21 cellular contexts compared by ENCODE assay signal in genomic region chr2:133959066-133959465, GRCh38.
"Had no signal": no experiment of that assay in that cellular context is flagged by ENCODE, and none has a peak within 500 bp of the region (broad histone marks: within the 10 kb centered on the region; RNA-seq: fewer than 3 reads in every experiment).

No MANE protein-coding gene starts in this region.

- H3K36me3 ChIP-seq: cardiac muscle cell, esophagus squamous epithelium, heart left ventricle, neutrophil, ovary, transverse colon had no signal

- H3K4me1 ChIP-seq: body of pancreas, esophagus squamous epithelium, transverse colon had no signal

- H3K9me3 ChIP-seq: body of pancreas, esophagus squamous epithelium, heart left ventricle, neutrophil, ovary, transverse colon had no signal

- H3K4me3 ChIP-seq: body of pancreas, cardiac muscle cell, esophagus squamous epithelium, heart left ventricle, ovary, skin epidermis, transverse colon had no signal

- DNase-seq: activated CD4-positive, alpha-beta T cell treated with anti-CD3 and anti-CD28 coated beads for 1 hour; activated CD4-positive, alpha-beta T cell treated with anti-CD3 and anti-CD28 coated beads, Interleukin-2, amount 50 U/mL, for 1 hour; activated CD8-positive, alpha-beta T cell treated with anti-CD3 and anti-CD28 coated beads, Interleukin-2, amount 10 ng/mL, durations not matched to agents 7 days and 5 days; activated gamma-delta T cell treated with Interleukin-2 at 50 U/mL for 16 hours; activated T-cell treated with anti-CD3 and anti-CD28 coated beads, Interleukin-2, amount 50 U/mL, for 1 hour; anterior cingulate cortex; body of pancreas; effector CD8-positive, alpha-beta T cell; esophagus squamous epithelium; heart left ventricle; islet precursor cell; left colon; ovary; right cardiac atrium; stimulated activated CD4-positive, alpha-beta T cell treated with anti-CD3 and anti-CD28 coated beads, Interleukin-1b, Interleukin-23, amount 100 ng/mL, for 48 hours; stimulated activated naive CD8-positive, alpha-beta T cell treated with anti-CD3 and anti-CD28 coated beads, Interleukin-15, amount 100 ng/mL, for 72 hours; T1000; transverse colon had no signal

- H3K27me3 ChIP-seq: body of pancreas, cardiac muscle cell, neutrophil, ovary, transverse colon had no signal

- H3K27ac ChIP-seq: body of pancreas, cardiac muscle cell, esophagus squamous epithelium, heart left ventricle, neutrophil, ovary, skin epidermis, transverse colon had no signal

- ATAC-seq: activated CD8-positive, alpha-beta T cell treated with anti-CD3 and anti-CD28 coated beads, Interleukin-2, amount 10 ng/mL, durations not matched to agents 7 days and 5 days; body of pancreas; heart left ventricle; left colon; right cardiac atrium; stimulated activated naive CD8-positive, alpha-beta T cell treated with anti-CD3 and anti-CD28 coated beads, Interleukin-15, amount 100 ng/mL, for 72 hours had no signal
